In genomic region chr22:21098099-21098671, GRCh38 we compare ENCODE assay signal across 1 cellular context.
TF ChIP-seq lines count a peak whose summit lies in the region.

No MANE protein-coding gene starts in this region.

TF ChIP-seq in HEK293, 187 proteins besides CTCF, POLR2A, EP300 and RAD21 (continued from another document):
- TF ChIP-seq TSHZ1 (tag by site-specific recombination; IDR thresholded peaks at IDR 0.05; ENCODE audit: borderline replicate concordance) = no peak
- TF ChIP-seq ZSCAN16 (tag by site-specific recombination; IDR thresholded peaks at IDR 0.05) = no peak
- no peak for TF ChIP-seq PATZ1 (tag by site-specific recombination; IDR thresholded peaks at IDR 0.05)
- peak; percentile 59; the same call in 1 of the 2 replicates for TF ChIP-seq ZNF580 (tag by site-specific recombination; IDR thresholded peaks at IDR 0.05)
- peak; percentile 100 for TF ChIP-seq ZNF10 (tag by site-specific recombination; IDR thresholded peaks at IDR 0.05)
- no peak for TF ChIP-seq ZBTB49 (tag by site-specific recombination; IDR thresholded peaks at IDR 0.05; ENCODE audit: low read depth)
- no peak for TF ChIP-seq ZNF280C (tag by site-specific recombination; IDR thresholded peaks at IDR 0.05)
- no peak for TF ChIP-seq ZBTB26 (tag by site-specific recombination; optimal IDR thresholded peaks at IDR 0.05)
- peak; percentile 40 for TF ChIP-seq ZNF654 (tag by site-specific recombination; IDR thresholded peaks at IDR 0.05; ENCODE audit: low read depth)
TF ChIP-seq in HEK293: peak in this region for 3.
